In genomic region chr5:43312076-43312620, GRCh38 we compare ENCODE assay signal across 8 cellular contexts. TPM values are rescaled to one million over a fixed set of nuclear protein-coding genes. Genes with fewer than 3 reads are reported as not detected.
DNase-seq lines count a peak whose midpoint lies in the region; ATAC-seq and TF ChIP-seq lines count a peak whose summit lies in the region.

No MANE protein-coding gene starts in this region.

- POLR2A ChIA-PET in PC-9 (lab: Charles Lee; ENCODE audit: unreplicated experiment) (interaction anchor here (0.5 to 0.8 kb wide), 6 partner anchors 17 to 1422 kb away, joined by 3 to 10 read pairs (median 4); no protein-coding TSS in a partner anchor), HEK293T (lab: Yijun Ruan, JAX) (interaction anchor here (0.6 to 2.6 kb wide), 4 partner anchors 12 to 191 kb away, joined by 3 to 18 read pairs (median 10); partner anchors contain the start of genes TMEM267 and ZNF131)

- H3K4me2 ChIP-seq in PC-9, result peak overlapping the region; percentile 78

- peak overlapping the region; percentile 83; the same call in 1 of the 2 replicates for H2AFZ ChIP-seq in PC-9

- peaks cover 6% of the 10 kb centered on the region; the same call in 1 of the 2 replicates for H3K9me3 ChIP-seq in PC-9 (ENCODE audit: insufficient read depth, low read depth)
- H3K9me3 ChIP-seq in esophagus muscularis mucosa, result no peaks in the 10 kb centered on the region

- H3K27me3 ChIP-seq in PC-9 (ENCODE audit: insufficient read depth, low read depth), result no peaks in the 10 kb centered on the region
- no peaks in the 10 kb centered on the region for H3K27me3 ChIP-seq in esophagus muscularis mucosa

- DNase-seq in GM12864 (ENCODE audit: low read depth) (no peak), PC-9 (no peak), esophagus muscularis mucosa (ENCODE audit: extremely low spot score) (no peak), retinal pigment epithelial cell (ENCODE audit: low read depth) (no peak), HEK293T (ENCODE audit: extremely low spot score) (no peak), NCI-H2227 (lab: John Stamatoyannopoulos, UW; ENCODE audit: unreplicated experiment) (no peak)
- DNase-seq in activated effector memory CD4-positive, alpha-beta T cell treated with Interleukin-2 at 50 U/mL for 16 hours, result no peak

- WGBS in esophagus muscularis mucosa, result 23% methylated on average over 5 of the region's 5 CpGs

- no peaks in the 10 kb centered on the region for H3K9me2 ChIP-seq in PC-9 (ENCODE audit: insufficient read depth)

- CTCF ChIA-PET in PC-9 (lab: Charles Lee), result interaction anchor here (0.5 to 3.5 kb wide), 3 partner anchors 78 to 1794 kb away, joined by 3 to 35 read pairs (median 4); partner anchors contain the start of gene TMEM267
- CTCF ChIA-PET in HEK293T (lab: Yijun Ruan, JAX), result no interaction called here

- H3K4me3 ChIP-seq in GM12864 (ENCODE audit: low read depth, low read length), result peak overlapping the region; percentile 83
- H3K4me3 ChIP-seq in PC-9, result peak overlapping the region; percentile 72
- H3K4me3 ChIP-seq in esophagus muscularis mucosa, result peak overlapping the region; percentile 76 to 94 (median 90)
- H3K4me3 ChIP-seq in retinal pigment epithelial cell (ENCODE audit: low read length), result peak overlapping the region; percentile 99

- peaks cover 49% of the 10 kb centered on the region for H3F3A ChIP-seq in PC-9 (ENCODE audit: insufficient read depth, low read depth)

- BruUV-seq in PC-9 (replicated peaks; lab: Mats Ljungman, UMichigan), result TSS peak; percentile 32

- peaks cover 61% of the 10 kb centered on the region for H3K79me2 ChIP-seq in PC-9 (ENCODE audit: low read depth)

- peaks cover 37% of the 10 kb centered on the region for H3K36me3 ChIP-seq in PC-9 (ENCODE audit: low read depth)
- H3K36me3 ChIP-seq in esophagus muscularis mucosa, result no peaks in the 10 kb centered on the region

- ATAC-seq in GM18519 (IDR thresholded peaks at IDR 0.05; ENCODE audit: low FRiP score, unreplicated experiment), result no peak

- peaks cover 49% of the 10 kb centered on the region for H4K20me1 ChIP-seq in PC-9 (ENCODE audit: insufficient read depth)

- TF ChIP-seq EP300 in esophagus muscularis mucosa (IDR thresholded peaks at IDR 0.05), result no peak

- peaks cover 72% of the 10 kb centered on the region for H3K4me1 ChIP-seq in PC-9 (replicated peaks; ENCODE audit: insufficient read depth)
- H3K4me1 ChIP-seq in esophagus muscularis mucosa, result peaks cover 19 to 49% (median 38%) of the 10 kb centered on the region in 4 donors

- intact Hi-C loops in PC-9 (cut with micrococcal nuclease; ENCODE audit: unreplicated experiment) (loop anchor here (2.0 to 10.0 kb wide), 8 partner anchors 77 to 460 kb away; partner anchors contain the start of genes C5orf34 and NNT), esophagus muscularis mucosa (cut with DNase I) (loop anchor here (5.0 to 10.0 kb wide), 4 partner anchors 75 to 190 kb away; partner anchors contain the start of genes NIM1K, TMEM267 and ZNF131)

- H3K27ac ChIP-seq in PC-9, result peak overlapping the region; percentile 73
- H3K27ac ChIP-seq in esophagus muscularis mucosa (replicated peaks in 1 of 4), result peak overlapping the region in 3 of 4 donors; percentile 90 to 93 (median 92)

- TF ChIP-seq CTCF in GM12864 (IDR thresholded peaks at IDR 0.05; ENCODE audit: low read depth, low read length, missing control alignments) (no peak), PC-9 (conservative IDR thresholded peaks at IDR 0.05) (no peak), esophagus muscularis mucosa (IDR thresholded peaks at IDR 0.05) (no peak), retinal pigment epithelial cell (conservative IDR thresholded peaks at IDR 0.05; ENCODE audit: low read depth, low read length) (no peak)

- TF ChIP-seq POLR2A in esophagus muscularis mucosa (IDR thresholded peaks at IDR 0.05; ENCODE audit: low read depth), result no peak

TF ChIP-seq in HEK293T, 16 proteins besides CTCF, POLR2A, EP300 and RAD21:
- TF ChIP-seq ZNF384 (IDR thresholded peaks at IDR 0.05) (no peak), HDGF (IDR thresholded peaks at IDR 0.05; ENCODE audit: borderline replicate concordance) (no peak), PKNOX1 (IDR thresholded peaks at IDR 0.05) (no peak), ELF4 (IDR thresholded peaks at IDR 0.05) (no peak), TARDBP (IDR thresholded peaks at IDR 0.05) (no peak), ARNT (IDR thresholded peaks at IDR 0.05) (no peak), LEF1 (IDR thresholded peaks at IDR 0.05; ENCODE audit: borderline replicate concordance) (no peak), FOXK2 (IDR thresholded peaks at IDR 0.05) (no peak), NFRKB (IDR thresholded peaks at IDR 0.05) (no peak), FOXM1 (IDR thresholded peaks at IDR 0.05; ENCODE audit: borderline replicate concordance) (no peak), CTBP1 (IDR thresholded peaks at IDR 0.05; ENCODE audit: borderline replicate concordance) (no peak), SUZ12 (IDR thresholded peaks at IDR 0.05) (no peak), BHLHE40 (IDR thresholded peaks at IDR 0.05; ENCODE audit: borderline replicate concordance) (no peak), FOXA1 (IDR thresholded peaks at IDR 0.05) (no peak), L3MBTL2 (conservative IDR thresholded peaks at IDR 0.05) (no peak)

RNA-seq across cellular contexts. Expression of gene HMGCS1, which starts 1.1 kb away (rescaled TPM):
- total RNA-seq in PC-9 (2021) (152 and 189 TPM in 2 replicates), esophagus muscularis mucosa (10 to 100 TPM; 11.1 to 19.9 (median 12.7) TPM)
